ENCODE assay signal across 1 cellular context in genomic region chr3:72144773-72145505, GRCh38.
TF ChIP-seq lines count a peak whose summit lies in the region.

No MANE protein-coding gene starts in this region.

TF ChIP-seq in K562, 482 proteins besides CTCF, POLR2A, EP300 and RAD21 (continued from another document and continues in another):
- TF ChIP-seq ARID3A (IDR thresholded peaks at IDR 0.05; ENCODE audit: borderline replicate concordance, low read depth, low read length) (no peak; the same call in 1 of the 2 replicates), ETV1 (tag; conservative IDR thresholded peaks at IDR 0.05; ENCODE audit: low read depth) (peak; percentile 100), NUFIP1 (IDR thresholded peaks at IDR 0.05; ENCODE audit: partially characterized antibody) (peak; percentile 66), DEAF1 (CRISPR knock-in tag; IDR thresholded peaks at IDR 0.05) (no peak), E2F6 (IDR thresholded peaks at IDR 0.05; ENCODE audit: borderline replicate concordance in 1 of 2, extremely low read depth in 1 of 2, insufficient read depth in 1 of 2, insufficient read length in 1 of 2, low read depth in 1 of 2, low read length in 1 of 2, poor library complexity in 1 of 2, severe bottlenecking in 1 of 2) (no peak), ZC3H4 (CRISPR knock-in tag; IDR thresholded peaks at IDR 0.05; ENCODE audit: borderline replicate concordance) (no peak), FOXO4 (CRISPR knock-in tag; IDR thresholded peaks at IDR 0.05) (no peak), ETS1 (conservative IDR thresholded peaks at IDR 0.05; ENCODE audit: control insufficient read depth, low read depth, low read length) (peak; percentile 91), KLF6 (CRISPR knock-in tag; IDR thresholded peaks at IDR 0.05; ENCODE audit: borderline replicate concordance) (peak; percentile 79; the same call in 1 of the 2 replicates), RFX7 (CRISPR knock-in tag; IDR thresholded peaks at IDR 0.05) (no peak), TGIF2 (CRISPR knock-in tag; IDR thresholded peaks at IDR 0.05) (no peak), CBX2 (IDR thresholded peaks at IDR 0.05; ENCODE audit: insufficient read depth, low read length, poor library complexity, severe bottlenecking) (no peak), ZNF253 (CRISPR knock-in tag; conservative IDR thresholded peaks at IDR 0.05) (no peak), ZFP91 (CRISPR knock-in tag; IDR thresholded peaks at IDR 0.05) (no peak), PHF20 (IDR thresholded peaks at IDR 0.05; ENCODE audit: partially characterized antibody) (no peak), GABPB2 (CRISPR knock-in tag; conservative IDR thresholded peaks at IDR 0.05) (no peak), PYGO2 (tag; IDR thresholded peaks at IDR 0.05) (peak; percentile 87), TARDBP (IDR thresholded peaks at IDR 0.05) (peak; percentile 52; the same call in 1 of the 2 replicates), ZSCAN32 (CRISPR knock-in tag; IDR thresholded peaks at IDR 0.05) (no peak), FOXK2 (conservative IDR thresholded peaks at IDR 0.05 in 1 of 2, IDR thresholded peaks at IDR 0.05 in 1 of 2; ENCODE audit: low read depth in 2 of 2) (no peak), SMARCC2 (IDR thresholded peaks at IDR 0.05; ENCODE audit: low read depth) (peak; percentile 97), PBX2 (CRISPR knock-in tag; IDR thresholded peaks at IDR 0.05; ENCODE audit: low read depth) (no peak), PBX2 (tag; conservative IDR thresholded peaks at IDR 0.05; ENCODE audit: low read depth) (peak; percentile 92), ZNF41 (CRISPR knock-in tag; conservative IDR thresholded peaks at IDR 0.05) (peak; percentile 75; the same call in 1 of the 2 replicates), SMC3 (conservative IDR thresholded peaks at IDR 0.05; ENCODE audit: insufficient read depth, low read depth, low read length) (no peak), ZNF239 (CRISPR knock-in tag; IDR thresholded peaks at IDR 0.05) (no peak; the same call in none of the 2 replicates), HDAC8 (tag; IDR thresholded peaks at IDR 0.05) (0 out of 2 replicates have a peak, but pooled peaks have one; percentile 64), ADNP (tag; IDR thresholded peaks at IDR 0.05) (peak; percentile 83), ZNF75A (CRISPR knock-in tag; IDR thresholded peaks at IDR 0.05) (no peak), USF2 (CRISPR knock-in tag; IDR thresholded peaks at IDR 0.05) (no peak), ZBTB33 (CRISPR knock-in tag; IDR thresholded peaks at IDR 0.05) (no peak), CBX1 (IDR thresholded peaks at IDR 0.05; ENCODE audit: low read depth) (no peak), KAT8 (IDR thresholded peaks at IDR 0.05; ENCODE audit: low read depth) (no peak), ZBTB11 (CRISPR knock-in tag; IDR thresholded peaks at IDR 0.05) (peak in 1 of 3 experiments; percentile 69; a peak in 2 of 6 replicates), BRF2 (IDR thresholded peaks at IDR 0.05; ENCODE audit: borderline replicate concordance, insufficient read depth, insufficient read length) (no peak), TRIM28 (IDR thresholded peaks at IDR 0.05) (no peak), ZC3H11A (IDR thresholded peaks at IDR 0.05; ENCODE audit: low read depth, low read length) (no peak), ZNF224 (CRISPR knock-in tag; IDR thresholded peaks at IDR 0.05) (no peak), SETDB1 (IDR thresholded peaks at IDR 0.05; ENCODE audit: low read length) (no peak), ESRRA (IDR thresholded peaks at IDR 0.05; ENCODE audit: borderline replicate concordance, low read depth) (peak; percentile 100), TEAD1 (CRISPR knock-in tag; IDR thresholded peaks at IDR 0.05) (peak in 1 of 2 experiments; percentile 73; a peak in 2 of 4 replicates), E2F3 (CRISPR knock-in tag; IDR thresholded peaks at IDR 0.05) (no peak)
